Comparison of ENCODE assay signal across 26 cellular contexts in genomic region chr22:38424525-38425080, GRCh38. TPM values are rescaled to one million over a fixed set of nuclear protein-coding genes. Genes with fewer than 3 reads are reported as not detected.
"Had no signal": no experiment of that assay in that cellular context is flagged by ENCODE, and none has a peak within 500 bp of the region (broad histone marks: within the 10 kb centered on the region; RNA-seq: fewer than 3 reads in every experiment).

No MANE protein-coding gene starts in this region.

- H3K4me3 ChIP-seq: left lung, upper lobe of right lung had no signal

- H3K36me3 Mint-ChIP-seq: activated CD8-positive, alpha-beta memory T cell treated with anti-CD3 and anti-CD28 coated beads, Interleukin-2, amount 10 ng/mL, durations not matched to agents 7 days and 5 days; activated naive CD4-positive, alpha-beta T cell treated with anti-CD3 and anti-CD28 coated beads, Interleukin-2, amount 10 ng/mL, durations not matched to agents 7 days and 5 days; mesothelial cell of epicardium had no signal

- H3K9me3 ChIP-seq: left lung, upper lobe of right lung had no signal

- DNase-seq: activated CD4-positive, alpha-beta memory T cell treated with anti-CD3 and anti-CD28 coated beads, Interleukin-2, amount 10 ng/mL, durations not matched to agents 7 days and 5 days; activated CD4-positive, alpha-beta T cell treated with anti-CD3 and anti-CD28 coated beads for 48 hours; activated CD4-positive, CD25-positive, alpha-beta regulatory T cell; activated CD8-positive, alpha-beta memory T cell treated with anti-CD3 and anti-CD28 coated beads, Interleukin-2, amount 10 ng/mL, durations not matched to agents 7 days and 5 days; activated effector memory CD4-positive, alpha-beta T cell treated with anti-CD3 and anti-CD28 coated beads, Interleukin-2, amount 50 U/mL, for 16 hours; activated naive CD4-positive, alpha-beta T cell treated with anti-CD3 and anti-CD28 coated beads, Interleukin-2, amount 10 ng/mL, durations not matched to agents 7 days and 5 days; activated T-cell treated with anti-CD3 and anti-CD28 coated beads for 4 hours; amygdala; cerebellar nuclear complex; cortex of kidney; mammary epithelial cell; occipital lobe; stimulated activated CD4-positive, alpha-beta T cell treated with anti-CD3 and anti-CD28 coated beads, Interleukin-12 subunit alpha, Interleukin-12 subunit beta, amount 100 ng/mL, for 4 hours; stimulated activated CD4-positive, alpha-beta T cell treated with anti-CD3 and anti-CD28 coated beads, Interleukin-4, amount 100 ng/mL, for 4 hours; stimulated activated naive CD8-positive, alpha-beta T cell treated with anti-CD3 and anti-CD28 coated beads, Interleukin-15, Interleukin-2, amounts not matched to agents 100 U/mL and 50 U/mL, for 24 hours; SW 1271; T-helper 17 cell; upper lobe of right lung had no signal

- H3K27ac ChIP-seq: foreskin keratinocyte, left lung, upper lobe of right lung had no signal

- H3K36me3 ChIP-seq: left lung, upper lobe of right lung had no signal

- H3K27ac Mint-ChIP-seq: activated CD4-positive, alpha-beta memory T cell treated with anti-CD3 and anti-CD28 coated beads, Interleukin-2, amount 10 ng/mL, durations not matched to agents 7 days and 5 days; activated CD8-positive, alpha-beta memory T cell treated with anti-CD3 and anti-CD28 coated beads, Interleukin-2, amount 10 ng/mL, durations not matched to agents 7 days and 5 days; activated naive CD4-positive, alpha-beta T cell treated with anti-CD3 and anti-CD28 coated beads, Interleukin-2, amount 10 ng/mL, durations not matched to agents 7 days and 5 days; mesothelial cell of epicardium; T-helper 17 cell had no signal

- H3K4me3 Mint-ChIP-seq: activated CD4-positive, alpha-beta memory T cell treated with anti-CD3 and anti-CD28 coated beads, Interleukin-2, amount 10 ng/mL, durations not matched to agents 7 days and 5 days; activated CD8-positive, alpha-beta memory T cell treated with anti-CD3 and anti-CD28 coated beads, Interleukin-2, amount 10 ng/mL, durations not matched to agents 7 days and 5 days; activated naive CD4-positive, alpha-beta T cell treated with anti-CD3 and anti-CD28 coated beads, Interleukin-2, amount 10 ng/mL, durations not matched to agents 7 days and 5 days; mesothelial cell of epicardium; nephron; T-helper 17 cell had no signal

- H3K9me3 Mint-ChIP-seq: activated CD4-positive, alpha-beta memory T cell treated with anti-CD3 and anti-CD28 coated beads, Interleukin-2, amount 10 ng/mL, durations not matched to agents 7 days and 5 days; activated naive CD4-positive, alpha-beta T cell treated with anti-CD3 and anti-CD28 coated beads, Interleukin-2, amount 10 ng/mL, durations not matched to agents 7 days and 5 days; mesothelial cell of epicardium; nephron had no signal

- H3K27me3 ChIP-seq: left lung, upper lobe of right lung had no signal

- H3K4me1 ChIP-seq: left lung, upper lobe of right lung had no signal

- H3K27me3 Mint-ChIP-seq: activated CD4-positive, alpha-beta memory T cell treated with anti-CD3 and anti-CD28 coated beads, Interleukin-2, amount 10 ng/mL, durations not matched to agents 7 days and 5 days; activated CD8-positive, alpha-beta memory T cell treated with anti-CD3 and anti-CD28 coated beads, Interleukin-2, amount 10 ng/mL, durations not matched to agents 7 days and 5 days had no signal

- H3K4me1 Mint-ChIP-seq: activated CD4-positive, alpha-beta memory T cell treated with anti-CD3 and anti-CD28 coated beads, Interleukin-2, amount 10 ng/mL, durations not matched to agents 7 days and 5 days; activated CD8-positive, alpha-beta memory T cell treated with anti-CD3 and anti-CD28 coated beads, Interleukin-2, amount 10 ng/mL, durations not matched to agents 7 days and 5 days; activated naive CD4-positive, alpha-beta T cell treated with anti-CD3 and anti-CD28 coated beads, Interleukin-2, amount 10 ng/mL, durations not matched to agents 7 days and 5 days; T-helper 17 cell had no signal

RNA-seq across cellular contexts. Expression of gene KCNJ4, which starts 30.4 kb away (rescaled TPM):
- total RNA-seq: activated CD4-positive, alpha-beta memory T cell treated with anti-CD3 and anti-CD28 coated beads, Interleukin-2, amount 10 ng/mL, durations not matched to agents 7 days and 5 days; activated CD8-positive, alpha-beta memory T cell treated with anti-CD3 and anti-CD28 coated beads, Interleukin-2, amount 10 ng/mL, durations not matched to agents 7 days and 5 days; bronchial epithelial cell; epithelial cell of proximal tubule; foreskin keratinocyte; glomerular endothelial cell; left lung; mammary epithelial cell; subcutaneous adipose tissue; T-helper 17 cell; upper lobe of right lung had no signal

RNA-seq across cellular contexts. Expression of gene KDELR3, which starts 43.3 kb away (rescaled TPM):
- total RNA-seq: T-helper 17 cell had no signal
